ENCODE assay signal across 9 cellular contexts in the genomic region with DNA sequence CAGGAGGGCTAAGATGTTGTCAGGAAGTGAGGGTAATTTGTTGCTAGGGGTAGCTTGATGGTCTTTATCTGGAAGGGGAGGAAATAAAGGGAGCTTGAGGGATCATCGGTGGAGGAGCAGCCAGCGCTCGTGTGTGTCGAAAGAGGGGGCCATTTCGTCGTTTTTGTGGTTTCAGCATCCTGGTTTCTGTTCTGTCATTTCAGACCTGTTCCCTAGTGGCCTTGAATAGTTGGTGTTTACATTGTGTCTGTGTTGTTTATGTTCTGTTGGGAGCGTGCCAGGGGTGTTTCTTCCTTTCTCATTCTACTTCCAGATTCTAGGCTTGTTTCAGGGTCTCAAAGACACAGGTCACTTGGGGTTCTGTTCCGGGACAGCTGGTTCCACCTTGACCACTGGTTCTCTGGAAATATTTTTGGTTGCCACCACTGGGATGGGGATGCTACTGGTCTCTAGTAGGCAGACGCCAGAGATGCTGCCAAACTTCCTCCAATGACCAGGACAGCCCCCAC.
DNase-seq lines count a peak whose midpoint lies in the region; ATAC-seq and TF ChIP-seq lines count a peak whose summit lies in the region.
"Had no signal": no experiment of that assay in that cellular context is flagged by ENCODE, and none has a peak within 500 bp of the region (broad histone marks: within the 10 kb centered on the region; RNA-seq: fewer than 3 reads in every experiment).

No MANE protein-coding gene starts in this region.

- H3K4me3 ChIP-seq in LNCaP clone FGC (ENCODE audit: low read depth, low read length) (no peak overlapping the region), astrocyte of the spinal cord (ENCODE audit: low read depth, low read length) (no peak overlapping the region)

- H3K36me3 Mint-ChIP-seq in activated naive CD8-positive, alpha-beta T cell treated with anti-CD3 and anti-CD28 coated beads, Interleukin-2, amount 50 U/mL, for 24 hours (ENCODE audit: low read depth), result peaks cover 4% of the 10 kb centered on the region
- no peaks in the 10 kb centered on the region for H3K36me3 Mint-ChIP-seq in activated naive CD8-positive, alpha-beta T cell treated with anti-CD3 and anti-CD28 coated beads for 36 hours
- peaks cover 11 to 13% of the 10 kb centered on the region in 2 donors for H3K36me3 Mint-ChIP-seq in naive B cell

- peak overlapping the region; percentile 6 for H3K27ac Mint-ChIP-seq in activated naive CD8-positive, alpha-beta T cell treated with anti-CD3 and anti-CD28 coated beads, Interleukin-2, amount 50 U/mL, for 24 hours
- H3K27ac Mint-ChIP-seq in activated naive CD8-positive, alpha-beta T cell treated with anti-CD3 and anti-CD28 coated beads for 36 hours, result no peak overlapping the region
- peak overlapping the region; percentile 3 to 78 (median 48) for H3K27ac Mint-ChIP-seq in naive B cell
- H3K27ac Mint-ChIP-seq in stimulated activated naive CD8-positive, alpha-beta T cell treated with anti-CD3 and anti-CD28 coated beads, Interleukin-15, amount 100 ng/mL, for 72 hours, result no peak overlapping the region

- H3K9me3 Mint-ChIP-seq in activated naive CD8-positive, alpha-beta T cell treated with anti-CD3 and anti-CD28 coated beads, Interleukin-2, amount 50 U/mL, for 24 hours, result peaks cover 14% of the 10 kb centered on the region
- peaks cover 6% of the 10 kb centered on the region for H3K9me3 Mint-ChIP-seq in activated naive CD8-positive, alpha-beta T cell treated with anti-CD3 and anti-CD28 coated beads for 36 hours
- peaks cover 4 to 16% (median 9%) of the 10 kb centered on the region in 7 donors for H3K9me3 Mint-ChIP-seq in naive B cell
- peaks cover 12 to 13% of the 10 kb centered on the region in 2 donors for H3K9me3 Mint-ChIP-seq in stimulated activated naive CD8-positive, alpha-beta T cell treated with anti-CD3 and anti-CD28 coated beads, Interleukin-15, amount 100 ng/mL, for 72 hours

- no peak for ATAC-seq in activated naive CD8-positive, alpha-beta T cell treated with anti-CD3 and anti-CD28 coated beads, Interleukin-2, amount 50 U/mL, for 24 hours
- peak; percentile 91 to 97 for ATAC-seq in naive B cell (ENCODE audit: low read depth in 2 of 2)
- ATAC-seq in stimulated activated naive CD8-positive, alpha-beta T cell treated with anti-CD3 and anti-CD28 coated beads, Interleukin-15, amount 100 ng/mL, for 72 hours, result no peak

- peaks cover 6% of the 10 kb centered on the region for H3K27me3 Mint-ChIP-seq in activated naive CD8-positive, alpha-beta T cell treated with anti-CD3 and anti-CD28 coated beads, Interleukin-2, amount 50 U/mL, for 24 hours
- H3K27me3 Mint-ChIP-seq in activated naive CD8-positive, alpha-beta T cell treated with anti-CD3 and anti-CD28 coated beads for 36 hours, result peaks cover 6% of the 10 kb centered on the region
- peaks cover 4 to 11% (median 10%) of the 10 kb centered on the region in 3 donors for H3K27me3 Mint-ChIP-seq in naive B cell
- H3K27me3 Mint-ChIP-seq in stimulated activated naive CD8-positive, alpha-beta T cell treated with anti-CD3 and anti-CD28 coated beads, Interleukin-15, amount 100 ng/mL, for 72 hours, result peaks cover 17% of the 10 kb centered on the region

- H3K4me3 Mint-ChIP-seq in activated naive CD8-positive, alpha-beta T cell treated with anti-CD3 and anti-CD28 coated beads, Interleukin-2, amount 50 U/mL, for 24 hours, result no peak overlapping the region
- no peak overlapping the region for H3K4me3 Mint-ChIP-seq in activated naive CD8-positive, alpha-beta T cell treated with anti-CD3 and anti-CD28 coated beads for 36 hours
- H3K4me3 Mint-ChIP-seq in naive B cell, result peak overlapping the region in 1 of 8 donors; percentile 44
- no peak overlapping the region for H3K4me3 Mint-ChIP-seq in stimulated activated naive CD8-positive, alpha-beta T cell treated with anti-CD3 and anti-CD28 coated beads, Interleukin-15, amount 100 ng/mL, for 72 hours
- H3K4me3 Mint-ChIP-seq: neural crest cell had no signal

- peaks cover 4% of the 10 kb centered on the region for H3K4me1 Mint-ChIP-seq in activated naive CD8-positive, alpha-beta T cell treated with anti-CD3 and anti-CD28 coated beads, Interleukin-2, amount 50 U/mL, for 24 hours
- no peaks in the 10 kb centered on the region for H3K4me1 Mint-ChIP-seq in activated naive CD8-positive, alpha-beta T cell treated with anti-CD3 and anti-CD28 coated beads for 36 hours
- H3K4me1 Mint-ChIP-seq in naive B cell, result peaks cover 8 to 10% (median 9%) of the 10 kb centered on the region in 3 donors
- peaks cover 7% of the 10 kb centered on the region for H3K4me1 Mint-ChIP-seq in stimulated activated naive CD8-positive, alpha-beta T cell treated with anti-CD3 and anti-CD28 coated beads, Interleukin-15, amount 100 ng/mL, for 72 hours
- H3K4me1 Mint-ChIP-seq: neural crest cell had no signal

- no peak for DNase-seq in activated naive CD8-positive, alpha-beta T cell treated with anti-CD3 and anti-CD28 coated beads, Interleukin-2, amount 50 U/mL, for 24 hours
- no peak for DNase-seq in activated naive CD8-positive, alpha-beta T cell treated with anti-CD3 and anti-CD28 coated beads for 36 hours
- DNase-seq in LNCaP clone FGC (ENCODE audit: low read depth), result peak; percentile 34
- peak; percentile 30 for DNase-seq in astrocyte of the spinal cord (ENCODE audit: low read depth, low spot score)
- DNase-seq in naive B cell, result peak; percentile 51
- no peak for DNase-seq in stimulated activated naive CD8-positive, alpha-beta T cell treated with anti-CD3 and anti-CD28 coated beads, Interleukin-15, amount 100 ng/mL, for 72 hours
- no peak for DNase-seq in stimulated activated CD4-positive, alpha-beta T cell treated with anti-CD3 and anti-CD28 coated beads, Interleukin-2, amount 100 ng/mL, for 48 hours
- DNase-seq in NCI-H226, result no peak

- in situ Hi-C loops in astrocyte of the spinal cord (cut with HindIII; ENCODE audit: low sequenced_read_pairs), result no loop called here

- peak; percentile 41 for TF ChIP-seq CTCF in LNCaP clone FGC (IDR thresholded peaks at IDR 0.05; ENCODE audit: control insufficient read depth, extremely low read depth, insufficient read depth)
- peak; percentile 30 for TF ChIP-seq CTCF in astrocyte of the spinal cord (IDR thresholded peaks at IDR 0.05; ENCODE audit: low read depth, low read length)

Comparison
In these comparisons a context has a peak if more than half of its experiments do, and no peak if none do; other contexts are left out.
1. H3K27ac Mint-ChIP-seq: peak in activated naive CD8-positive, alpha-beta T cell treated with anti-CD3 and anti-CD28 coated beads, Interleukin-2, amount 50 U/mL, for 24 hours (single experiment) and naive B cell (6 of 6); none in activated naive CD8-positive, alpha-beta T cell treated with anti-CD3 and anti-CD28 coated beads for 36 hours (single experiment) and stimulated activated naive CD8-positive, alpha-beta T cell treated with anti-CD3 and anti-CD28 coated beads, Interleukin-15, amount 100 ng/mL, for 72 hours (0 of 2).
2. ATAC-seq: peak in naive B cell (2 of 2); none in activated naive CD8-positive, alpha-beta T cell treated with anti-CD3 and anti-CD28 coated beads, Interleukin-2, amount 50 U/mL, for 24 hours (single experiment) and stimulated activated naive CD8-positive, alpha-beta T cell treated with anti-CD3 and anti-CD28 coated beads, Interleukin-15, amount 100 ng/mL, for 72 hours (single experiment).
3. DNase-seq: peak in LNCaP clone FGC (single experiment), astrocyte of the spinal cord (single experiment) and naive B cell (single experiment); none in activated naive CD8-positive, alpha-beta T cell treated with anti-CD3 and anti-CD28 coated beads, Interleukin-2, amount 50 U/mL, for 24 hours (single experiment), activated naive CD8-positive, alpha-beta T cell treated with anti-CD3 and anti-CD28 coated beads for 36 hours (single experiment), stimulated activated naive CD8-positive, alpha-beta T cell treated with anti-CD3 and anti-CD28 coated beads, Interleukin-15, amount 100 ng/mL, for 72 hours (0 of 2), stimulated activated CD4-positive, alpha-beta T cell treated with anti-CD3 and anti-CD28 coated beads, Interleukin-2, amount 100 ng/mL, for 48 hours (0 of 2) and NCI-H226 (single experiment).